In the genomic region with DNA sequence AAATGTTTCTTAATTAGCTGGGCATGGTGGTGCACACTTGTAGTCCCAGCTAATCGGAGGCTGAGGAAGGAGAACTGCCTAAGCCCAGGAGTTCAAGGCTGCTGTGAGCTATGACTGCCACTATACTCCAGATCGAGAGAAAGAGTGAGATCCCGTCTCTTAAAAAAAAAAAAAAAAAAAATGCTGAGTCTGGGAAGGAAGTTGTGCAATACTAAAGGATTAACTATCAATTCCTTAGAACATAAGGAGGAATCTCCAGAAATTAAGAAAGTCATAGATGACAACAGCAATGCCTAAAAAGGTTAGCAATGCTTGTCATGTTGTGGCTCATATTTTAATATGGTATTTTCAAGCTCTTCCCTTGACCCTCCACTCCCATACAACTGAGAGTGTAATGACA, we compare ENCODE assay signal across 1 cellular context.
TF ChIP-seq lines count a peak whose summit lies in the region.

No MANE protein-coding gene starts in this region.

TF ChIP-seq in WTC11, 78 proteins besides CTCF, POLR2A, EP300 and RAD21 (continued from another document):
- TF ChIP-seq OVOL2 (CRISPR knock-in tag; IDR thresholded peaks at IDR 0.05; ENCODE audit: borderline replicate concordance) (no peak), FOXP1 (CRISPR knock-in tag; IDR thresholded peaks at IDR 0.05; ENCODE audit: borderline replicate concordance) (no peak), RELA (CRISPR knock-in tag; IDR thresholded peaks at IDR 0.05; ENCODE audit: borderline replicate concordance) (no peak), TEAD4 (CRISPR knock-in tag; IDR thresholded peaks at IDR 0.05) (no peak), FOXJ3 (CRISPR knock-in tag; IDR thresholded peaks at IDR 0.05; ENCODE audit: borderline replicate concordance) (no peak), ZNF671 (CRISPR knock-in tag; IDR thresholded peaks at IDR 0.05) (no peak), ESRRA (CRISPR knock-in tag; IDR thresholded peaks at IDR 0.05; ENCODE audit: borderline replicate concordance) (no peak), CBFB (CRISPR knock-in tag; IDR thresholded peaks at IDR 0.05; ENCODE audit: low read depth) (no peak)
- TF ChIP-seq, protein P1, sequence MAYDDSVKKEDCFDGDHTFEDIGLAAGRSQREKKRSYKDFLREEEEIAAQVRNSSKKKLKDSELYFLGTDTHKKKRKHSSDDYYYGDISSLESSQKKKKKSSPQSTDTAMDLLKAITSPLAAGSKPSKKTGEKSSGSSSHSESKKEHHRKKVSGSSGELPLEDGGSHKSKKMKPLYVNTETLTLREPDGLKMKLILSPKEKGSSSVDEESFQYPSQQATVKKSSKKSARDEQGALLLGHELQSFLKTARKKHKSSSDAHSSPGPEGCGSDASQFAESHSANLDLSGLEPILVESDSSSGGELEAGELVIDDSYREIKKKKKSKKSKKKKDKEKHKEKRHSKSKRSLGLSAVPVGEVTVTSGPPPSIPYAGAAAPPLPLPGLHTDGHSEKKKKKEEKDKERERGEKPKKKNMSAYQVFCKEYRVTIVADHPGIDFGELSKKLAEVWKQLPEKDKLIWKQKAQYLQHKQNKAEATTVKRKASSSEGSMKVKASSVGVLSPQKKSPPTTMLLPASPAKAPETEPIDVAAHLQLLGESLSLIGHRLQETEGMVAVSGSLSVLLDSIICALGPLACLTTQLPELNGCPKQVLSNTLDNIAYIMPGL (CRISPR knock-in tag; IDR thresholded peaks at IDR 0.05): no peak
- TF ChIP-seq, protein P2, sequence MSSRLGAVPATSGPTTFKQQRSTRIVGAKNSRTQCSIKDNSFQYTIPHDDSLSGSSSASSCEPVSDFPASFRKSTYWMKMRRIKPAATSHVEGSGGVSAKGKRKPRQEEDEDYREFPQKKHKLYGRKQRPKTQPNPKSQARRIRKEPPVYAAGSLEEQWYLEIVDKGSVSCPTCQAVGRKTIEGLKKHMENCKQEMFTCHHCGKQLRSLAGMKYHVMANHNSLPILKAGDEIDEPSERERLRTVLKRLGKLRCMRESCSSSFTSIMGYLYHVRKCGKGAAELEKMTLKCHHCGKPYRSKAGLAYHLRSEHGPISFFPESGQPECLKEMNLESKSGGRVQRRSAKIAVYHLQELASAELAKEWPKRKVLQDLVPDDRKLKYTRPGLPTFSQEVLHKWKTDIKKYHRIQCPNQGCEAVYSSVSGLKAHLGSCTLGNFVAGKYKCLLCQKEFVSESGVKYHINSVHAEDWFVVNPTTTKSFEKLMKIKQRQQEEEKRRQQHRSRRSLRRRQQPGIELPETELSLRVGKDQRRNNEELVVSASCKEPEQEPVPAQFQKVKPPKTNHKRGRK (CRISPR knock-in tag; IDR thresholded peaks at IDR 0.05; ENCODE audit: borderline replicate concordance): no peak
- TF ChIP-seq, protein P3, sequence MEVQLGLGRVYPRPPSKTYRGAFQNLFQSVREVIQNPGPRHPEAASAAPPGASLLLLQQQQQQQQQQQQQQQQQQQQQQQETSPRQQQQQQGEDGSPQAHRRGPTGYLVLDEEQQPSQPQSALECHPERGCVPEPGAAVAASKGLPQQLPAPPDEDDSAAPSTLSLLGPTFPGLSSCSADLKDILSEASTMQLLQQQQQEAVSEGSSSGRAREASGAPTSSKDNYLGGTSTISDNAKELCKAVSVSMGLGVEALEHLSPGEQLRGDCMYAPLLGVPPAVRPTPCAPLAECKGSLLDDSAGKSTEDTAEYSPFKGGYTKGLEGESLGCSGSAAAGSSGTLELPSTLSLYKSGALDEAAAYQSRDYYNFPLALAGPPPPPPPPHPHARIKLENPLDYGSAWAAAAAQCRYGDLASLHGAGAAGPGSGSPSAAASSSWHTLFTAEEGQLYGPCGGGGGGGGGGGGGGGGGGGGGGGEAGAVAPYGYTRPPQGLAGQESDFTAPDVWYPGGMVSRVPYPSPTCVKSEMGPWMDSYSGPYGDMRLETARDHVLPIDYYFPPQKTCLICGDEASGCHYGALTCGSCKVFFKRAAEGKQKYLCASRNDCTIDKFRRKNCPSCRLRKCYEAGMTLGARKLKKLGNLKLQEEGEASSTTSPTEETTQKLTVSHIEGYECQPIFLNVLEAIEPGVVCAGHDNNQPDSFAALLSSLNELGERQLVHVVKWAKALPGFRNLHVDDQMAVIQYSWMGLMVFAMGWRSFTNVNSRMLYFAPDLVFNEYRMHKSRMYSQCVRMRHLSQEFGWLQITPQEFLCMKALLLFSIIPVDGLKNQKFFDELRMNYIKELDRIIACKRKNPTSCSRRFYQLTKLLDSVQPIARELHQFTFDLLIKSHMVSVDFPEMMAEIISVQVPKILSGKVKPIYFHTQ (CRISPR knock-in tag; IDR thresholded peaks at IDR 0.05): no peak
TF ChIP-seq in WTC11: peak in this region for 0.
